In genomic region chr6:68043122-68043398, GRCh38 we compare ENCODE assay signal across 1 cellular context.
TF ChIP-seq lines count a peak whose summit lies in the region.

No MANE protein-coding gene starts in this region.

TF ChIP-seq in GM23338, 12 proteins besides CTCF, POLR2A, EP300 and RAD21 (continued from another document):
- TF ChIP-seq ETS1 (IDR thresholded peaks at IDR 0.05) = no peak
TF ChIP-seq in GM23338: peak in this region for 0.
